ENCODE assay signal across 24 cellular contexts in the genomic region with DNA sequence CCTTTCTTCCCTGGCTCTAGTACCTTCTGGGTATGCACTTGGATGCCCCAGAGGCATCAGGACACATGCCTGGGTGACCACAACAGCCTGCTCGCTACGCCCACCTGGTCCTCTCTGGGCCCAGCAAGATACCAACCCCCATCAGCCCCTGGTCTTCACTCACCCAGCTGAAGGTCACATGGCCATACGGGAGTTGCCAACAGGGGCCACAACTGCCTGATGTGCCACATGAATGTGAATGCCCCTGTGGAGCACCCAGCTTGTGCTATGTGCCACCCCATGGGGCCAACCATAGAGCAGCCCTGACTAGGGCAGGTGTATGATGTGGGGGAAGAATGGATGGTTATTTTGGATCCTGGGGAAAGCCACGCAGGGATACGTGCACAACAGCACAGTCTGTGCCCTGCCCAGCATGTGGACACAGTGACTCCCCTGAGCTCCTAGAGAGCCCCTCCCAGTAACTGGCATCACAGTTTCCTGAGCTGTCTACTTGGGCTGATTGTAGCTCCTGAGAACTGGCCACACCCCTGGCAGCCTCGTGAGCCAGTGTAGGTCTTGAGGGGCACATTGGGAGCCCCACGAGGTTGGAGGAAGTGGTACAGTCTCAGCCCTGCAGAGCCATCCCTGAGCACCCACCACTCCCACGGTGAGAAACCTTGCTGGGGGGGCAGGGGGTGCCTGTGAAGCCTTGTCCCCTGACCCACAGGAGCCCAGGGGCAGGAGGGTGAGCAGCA. TPM values are rescaled to one million over a fixed set of nuclear protein-coding genes. Genes with fewer than 3 reads are reported as not detected.
DNase-seq lines count a peak whose midpoint lies in the region; ATAC-seq and TF ChIP-seq lines count a peak whose summit lies in the region.
"Had no signal": no experiment of that assay in that cellular context is flagged by ENCODE, and none has a peak within 500 bp of the region (broad histone marks: within the 10 kb centered on the region; RNA-seq: fewer than 3 reads in every experiment).

No MANE protein-coding gene starts in this region.

- H3K27me3 ChIP-seq in H7 (ENCODE audit: control insufficient read depth, insufficient read depth, low read length) (no peaks in the 10 kb centered on the region), neural progenitor cell (peaks cover 3% of the 10 kb centered on the region)
- H3K27me3 ChIP-seq: vagina had no signal

- H3K9me3 Mint-ChIP-seq in activated CD8-positive, alpha-beta memory T cell treated with anti-CD3 and anti-CD28 coated beads, Interleukin-2, amount 10 ng/mL, durations not matched to agents 7 days and 5 days (ENCODE audit: low read depth) = no peaks in the 10 kb centered on the region
- H3K9me3 Mint-ChIP-seq in glutamatergic neuron (ENCODE audit: unreplicated experiment) (peaks cover 18% of the 10 kb centered on the region), neural progenitor cell (peaks cover 5% of the 10 kb centered on the region), Calu3 (ENCODE audit: low read depth, unreplicated experiment) (no peaks in the 10 kb centered on the region)
- H3K9me3 Mint-ChIP-seq: CD8-positive, alpha-beta memory T cell had no signal

- no peaks in the 10 kb centered on the region for H3K4me1 ChIP-seq in neural progenitor cell
- H3K4me1 ChIP-seq: vagina had no signal

- DNase-seq in activated CD8-positive, alpha-beta memory T cell treated with anti-CD3 and anti-CD28 coated beads, Interleukin-2, amount 50 U/mL, for 48 hours = peak; percentile 46
- no peak for DNase-seq in activated CD8-positive, alpha-beta memory T cell treated with anti-CD3 and anti-CD28 coated beads, Interleukin-2, amount 10 ng/mL, durations not matched to agents 7 days and 5 days
- DNase-seq in H7 = peak; percentile 23
- no peak for DNase-seq in glutamatergic neuron
- peak; percentile 67 for DNase-seq in posterior vena cava (ENCODE audit: low spot score)
- DNase-seq in neural progenitor cell (ENCODE audit: low spot score) = no peak
- DNase-seq in NCI-H1436 treated with DMSO at 0.1 percent for 48 hours (lab: John Stamatoyannopoulos, UW) = no peak
- no peak for DNase-seq in Calu3
- DNase-seq: ACHN; brain microvascular endothelial cell; cortex of kidney; DMS79; GM23248; NCI-H187; NCI-H2227 treated with DMSO at 0.1 percent for 48 hours; NK-92 treated with Interleukin-12 subunit alpha and Interleukin-12 subunit beta, amount 100 ng/mL, for 24 hours; nucleus accumbens; retina; stimulated activated CD8-positive, alpha-beta memory T cell treated with anti-CD3 and anti-CD28 coated beads, Interleukin-4, amount 100 ng/mL, for 48 hours had no signal

- H3K27me3 Mint-ChIP-seq in activated CD8-positive, alpha-beta memory T cell treated with anti-CD3 and anti-CD28 coated beads, Interleukin-2, amount 10 ng/mL, durations not matched to agents 7 days and 5 days = peaks cover 19% of the 10 kb centered on the region
- H3K27me3 Mint-ChIP-seq in glutamatergic neuron (ENCODE audit: unreplicated experiment) (peaks cover 22% of the 10 kb centered on the region), neural progenitor cell (ENCODE audit: insufficient read depth, low read depth) (peaks cover 5% of the 10 kb centered on the region), Calu3 (ENCODE audit: unreplicated experiment) (peaks cover 82% of the 10 kb centered on the region)

- no peak overlapping the region for H3K4me3 Mint-ChIP-seq in activated CD8-positive, alpha-beta memory T cell treated with anti-CD3 and anti-CD28 coated beads, Interleukin-2, amount 10 ng/mL, durations not matched to agents 7 days and 5 days
- H3K4me3 Mint-ChIP-seq in glutamatergic neuron (ENCODE audit: unreplicated experiment) (no peak overlapping the region), neural progenitor cell (no peak overlapping the region), Calu3 (ENCODE audit: low read depth, unreplicated experiment) (no peak overlapping the region)
- H3K4me3 Mint-ChIP-seq: CD8-positive, alpha-beta memory T cell had no signal

- no peak overlapping the region for H3K4me3 ChIP-seq in H7 (ENCODE audit: insufficient read depth, low read depth, low read length)
- no peak overlapping the region for H3K4me3 ChIP-seq in neural progenitor cell
- H3K4me3 ChIP-seq: GM23248, lung, SK-N-MC, vagina had no signal

- CTCF ChIA-PET in activated CD8-positive, alpha-beta memory T cell treated with anti-CD3 and anti-CD28 coated beads, Interleukin-2, amount 10 ng/mL, durations not matched to agents 7 days and 5 days (lab: Charles Lee) = no interaction called here
- CTCF ChIA-PET in Calu3 (lab: Charles Lee) = no interaction called here

- no peak for ATAC-seq in activated CD8-positive, alpha-beta memory T cell treated with anti-CD3 and anti-CD28 coated beads, Interleukin-2, amount 10 ng/mL, durations not matched to agents 7 days and 5 days

- H3K27ac ChIP-seq in neural progenitor cell = no peak overlapping the region
- H3K27ac ChIP-seq: brain microvascular endothelial cell, GM23248, KMS-11, SK-N-MC, vagina had no signal

- no peak overlapping the region for H3K4me2 ChIP-seq in neural progenitor cell
- H3K4me2 ChIP-seq: KMS-11 had no signal

- TF ChIP-seq CTCF in glutamatergic neuron (IDR thresholded peaks at IDR 0.05; ENCODE audit: partially characterized antibody, unreplicated experiment) (no peak), neural progenitor cell (IDR thresholded peaks at IDR 0.05) (no peak), Calu3 (IDR thresholded peaks at IDR 0.05; ENCODE audit: unreplicated experiment) (no peak)

- no peaks in the 10 kb centered on the region for H4K20me1 ChIP-seq in neural progenitor cell (ENCODE audit: low read depth)

- intact Hi-C loops in posterior vena cava (cut with DNase I) = no loop called here
- intact Hi-C loops in Calu3 (cut with micrococcal nuclease; ENCODE audit: unreplicated experiment) = no loop called here

- H3K79me2 ChIP-seq in neural progenitor cell (ENCODE audit: low read depth) = no peaks in the 10 kb centered on the region

- no peak overlapping the region for H3K27ac Mint-ChIP-seq in activated CD8-positive, alpha-beta memory T cell treated with anti-CD3 and anti-CD28 coated beads, Interleukin-2, amount 10 ng/mL, durations not matched to agents 7 days and 5 days
- H3K27ac Mint-ChIP-seq in glutamatergic neuron (ENCODE audit: unreplicated experiment) (peak overlapping the region; percentile 38), neural progenitor cell (no peak overlapping the region), Calu3 (ENCODE audit: unreplicated experiment) (no peak overlapping the region)

- no peaks in the 10 kb centered on the region for H3F3A ChIP-seq in neural progenitor cell (ENCODE audit: low read depth)

- no peak overlapping the region for H3K9ac ChIP-seq in neural progenitor cell
- H3K9ac ChIP-seq: GM23248, KMS-11 had no signal

- no peaks in the 10 kb centered on the region for H3K4me1 Mint-ChIP-seq in activated CD8-positive, alpha-beta memory T cell treated with anti-CD3 and anti-CD28 coated beads, Interleukin-2, amount 10 ng/mL, durations not matched to agents 7 days and 5 days
- H3K4me1 Mint-ChIP-seq in glutamatergic neuron (ENCODE audit: low read depth, unreplicated experiment) (peaks cover 11% of the 10 kb centered on the region), neural progenitor cell (peaks cover 8% of the 10 kb centered on the region), Calu3 (ENCODE audit: low read depth, unreplicated experiment) (no peaks in the 10 kb centered on the region)

- no peak overlapping the region for H2AFZ ChIP-seq in neural progenitor cell (replicated peaks)
- H2AFZ ChIP-seq: GM23248 had no signal

- no TSS peak for BruUV-seq in Calu3 (replicated peaks; lab: Mats Ljungman, UMichigan)

- H3K9me3 ChIP-seq in neural progenitor cell (ENCODE audit: low read depth) = no peaks in the 10 kb centered on the region
- H3K9me3 ChIP-seq: vagina had no signal

- no peaks in the 10 kb centered on the region for H3K36me3 Mint-ChIP-seq in activated CD8-positive, alpha-beta memory T cell treated with anti-CD3 and anti-CD28 coated beads, Interleukin-2, amount 10 ng/mL, durations not matched to agents 7 days and 5 days
- H3K36me3 Mint-ChIP-seq in glutamatergic neuron (ENCODE audit: unreplicated experiment) (peaks cover 12% of the 10 kb centered on the region), neural progenitor cell (no peaks in the 10 kb centered on the region), Calu3 (ENCODE audit: insufficient read depth, unreplicated experiment) (no peaks in the 10 kb centered on the region)
- H3K36me3 Mint-ChIP-seq: CD8-positive, alpha-beta memory T cell had no signal

- H3K36me3 ChIP-seq in H7 (replicated peaks; ENCODE audit: control insufficient read depth, insufficient read depth, low read length) (no peaks in the 10 kb centered on the region), neural progenitor cell (no peaks in the 10 kb centered on the region)
- H3K36me3 ChIP-seq: brain microvascular endothelial cell, vagina had no signal

RNA-seq across cellular contexts. Expression of a gene that starts 10.5 kb away (rescaled TPM):
- 10 to 100 TPM; 28.1 to 38.5 TPM for total RNA-seq in activated CD8-positive, alpha-beta memory T cell treated with anti-CD3 and anti-CD28 coated beads, Interleukin-2, amount 10 ng/mL, durations not matched to agents 7 days and 5 days
- total RNA-seq in H7 (2014; rRNA removed; shearing (Covaris generic)) = 38.0 and 57.6 TPM in 2 replicates
- total RNA-seq in glutamatergic neuron (ENCODE audit: unreplicated experiment) = 82.4 TPM
- 10 to 100 TPM; 25.1 to 27.0 TPM for total RNA-seq in posterior vena cava
- total RNA-seq in neural progenitor cell (ENCODE audit: low replicate concordance) = 101 and 105 TPM in 2 replicates
- 61.2 and 62.2 TPM in 2 replicates for total RNA-seq in Calu3 (2022)

Comparison
In these comparisons a context has a peak if more than half of its experiments do, and no peak if none do; other contexts are left out.
1. DNase-seq: peak in activated CD8-positive, alpha-beta memory T cell treated with anti-CD3 and anti-CD28 coated beads, Interleukin-2, amount 50 U/mL, for 48 hours (single experiment), H7 (single experiment) and posterior vena cava (single experiment); none in activated CD8-positive, alpha-beta memory T cell treated with anti-CD3 and anti-CD28 coated beads, Interleukin-2, amount 10 ng/mL, durations not matched to agents 7 days and 5 days (single experiment), glutamatergic neuron (single experiment), neural progenitor cell (single experiment), NCI-H1436 treated with DMSO at 0.1 percent for 48 hours (single experiment) and Calu3 (single experiment).